In the genomic region with DNA sequence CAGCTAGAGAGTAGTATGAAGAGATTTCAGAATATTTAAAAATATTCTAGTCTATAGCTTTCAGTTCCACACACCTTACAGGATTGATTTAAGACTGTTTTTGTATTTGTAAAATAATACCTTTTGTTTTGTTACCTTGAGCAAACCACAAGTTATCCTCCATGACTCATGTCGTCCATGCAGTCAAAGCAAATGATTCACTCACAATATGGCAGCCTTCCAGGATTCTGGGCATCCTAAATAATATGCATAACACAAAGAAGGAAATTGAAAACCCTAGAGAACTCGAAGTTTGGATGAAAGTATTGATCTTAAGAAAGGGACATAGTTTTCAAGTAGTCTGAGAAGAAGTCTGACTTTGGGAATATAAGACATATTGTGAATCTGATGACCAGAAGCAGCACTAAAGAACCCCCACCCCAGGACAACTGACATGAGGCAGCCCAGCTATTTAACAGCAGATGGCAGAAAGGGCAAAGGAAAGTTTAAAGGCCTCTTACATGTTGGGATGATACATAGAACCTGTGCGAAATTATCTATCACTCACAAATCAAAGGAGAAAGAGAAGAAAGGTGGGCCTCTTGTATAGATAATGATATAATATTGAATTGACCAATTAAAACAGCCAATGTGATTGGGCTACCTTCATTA, we compare ENCODE assay signal across 15 cellular contexts.
DNase-seq lines count a peak whose midpoint lies in the region; ATAC-seq and FAIRE-seq lines count a peak whose summit lies in the region.
"Had no signal": no experiment of that assay in that cellular context is flagged by ENCODE, and none has a peak within 500 bp of the region (broad histone marks: within the 10 kb centered on the region; RNA-seq: fewer than 3 reads in every experiment).

No MANE protein-coding gene starts in this region.

- DNase-seq in GM19239 (ENCODE audit: insufficient read length, low spot score) (no peak), NCI-H2107 treated with DMSO at 0.1 percent for 48 hours (lab: John Stamatoyannopoulos, UW; ENCODE audit: unreplicated experiment) (peak; percentile 66), brain pericyte (ENCODE audit: low read depth, low spot score) (peak; percentile 5), non-pigmented ciliary epithelial cell (ENCODE audit: low read depth) (peak; percentile 82), aorta (no peak)
- DNase-seq in stimulated activated naive B cell treated with anti-CD40 and anti-IgM and Interleukin-4, amounts not matched to agents 10 μg/mL and 1 μg/mL and 100 μg/mL, for 72 hours, result no peak
- no peak for DNase-seq in activated CD4-positive, CD25-positive, alpha-beta regulatory T cell (lab: John Stamatoyannopoulos, UW)
- DNase-seq: activated CD8-positive, alpha-beta memory T cell treated with anti-CD3 and anti-CD28 coated beads, Interleukin-2, amount 50 U/mL, for 48 hours; GDM1; kidney; NCI-H1417 had no signal

- no peak overlapping the region for H3K27ac ChIP-seq in aorta (ENCODE audit: low read depth in 1 of 2, low read length in 2 of 2)
- H3K27ac ChIP-seq: coronary artery, prostate gland, SK-N-MC had no signal

- no peak overlapping the region for H3K27ac Mint-ChIP-seq in stimulated activated naive B cell treated with anti-CD40 and anti-IgM and Interleukin-4, amounts not matched to agents 10 μg/mL and 1 μg/mL and 100 μg/mL, for 72 hours

- no peaks in the 10 kb centered on the region for H3K27me3 Mint-ChIP-seq in stimulated activated naive B cell treated with anti-CD40 and anti-IgM and Interleukin-4, amounts not matched to agents 10 μg/mL and 1 μg/mL and 100 μg/mL, for 72 hours

- no peaks in the 10 kb centered on the region for H3K4me1 ChIP-seq in aorta (ENCODE audit: control insufficient read depth in 1 of 2, insufficient read depth in 2 of 2, low read length in 2 of 2)
- H3K4me1 ChIP-seq: prostate gland had no signal

- no peak overlapping the region for H3K4me3 ChIP-seq in aorta (ENCODE audit: low read length in 2 of 2)
- H3K4me3 ChIP-seq: coronary artery, prostate gland, SK-N-MC had no signal

- no peaks in the 10 kb centered on the region for H3K36me3 Mint-ChIP-seq in stimulated activated naive B cell treated with anti-CD40 and anti-IgM and Interleukin-4, amounts not matched to agents 10 μg/mL and 1 μg/mL and 100 μg/mL, for 72 hours

- H3K9me3 ChIP-seq in aorta (ENCODE audit: control insufficient read depth, low read length), result no peaks in the 10 kb centered on the region
- H3K9me3 ChIP-seq: prostate gland had no signal

- H3K4me3 Mint-ChIP-seq in stimulated activated naive B cell treated with anti-CD40 and anti-IgM and Interleukin-4, amounts not matched to agents 10 μg/mL and 1 μg/mL and 100 μg/mL, for 72 hours, result no peak overlapping the region

- H3K4me1 Mint-ChIP-seq in stimulated activated naive B cell treated with anti-CD40 and anti-IgM and Interleukin-4, amounts not matched to agents 10 μg/mL and 1 μg/mL and 100 μg/mL, for 72 hours, result no peaks in the 10 kb centered on the region

- peaks cover 3 to 4% of the 10 kb centered on the region in 2 donors for H3K9me3 Mint-ChIP-seq in stimulated activated naive B cell treated with anti-CD40 and anti-IgM and Interleukin-4, amounts not matched to agents 10 μg/mL and 1 μg/mL and 100 μg/mL, for 72 hours

- H3K27me3 ChIP-seq in aorta (ENCODE audit: control insufficient read depth in 1 of 2, insufficient read depth in 2 of 2, low read length in 1 of 2), result no peaks in the 10 kb centered on the region

- ATAC-seq in aorta (ENCODE audit: low FRiP score) (no peak), HG03045 (IDR thresholded peaks at IDR 0.05; ENCODE audit: unreplicated experiment) (no peak)
- ATAC-seq in stimulated activated naive B cell treated with anti-CD40 and anti-IgM and Interleukin-4, amounts not matched to agents 10 μg/mL and 1 μg/mL and 100 μg/mL, for 72 hours (replicated peaks), result no peak

- no peaks in the 10 kb centered on the region for H3K36me3 ChIP-seq in aorta (ENCODE audit: control insufficient read depth in 1 of 2, insufficient read depth in 2 of 2, low read length in 1 of 2)
- H3K36me3 ChIP-seq: prostate gland had no signal

- intact Hi-C loops in aorta (cut with DNase I), result no loop called here

- 65 to 67% methylated on average over 3 of the region's 3 CpGs for WGBS in aorta, 2 donors

- FAIRE-seq in GM19239 (lab: Jason Lieb, UNC), result peak; percentile 14

Comparison
In these comparisons a context has a peak if more than half of its experiments do, and no peak if none do; other contexts are left out.
1. DNase-seq: peak in NCI-H2107 treated with DMSO at 0.1 percent for 48 hours (single experiment), brain pericyte (single experiment) and non-pigmented ciliary epithelial cell (single experiment); none in GM19239 (single experiment), aorta (0 of 2), stimulated activated naive B cell treated with anti-CD40 and anti-IgM and Interleukin-4, amounts not matched to agents 10 μg/mL and 1 μg/mL and 100 μg/mL, for 72 hours (single experiment) and activated CD4-positive, CD25-positive, alpha-beta regulatory T cell (0 of 4).